ENCODE assay signal across 10 cellular contexts in genomic region chr3:50583897-50584296, GRCh38. TPM values are rescaled to one million over a fixed set of nuclear protein-coding genes. Genes with fewer than 3 reads are reported as not detected.
DNase-seq lines count a peak whose midpoint lies in the region; ATAC-seq, FAIRE-seq and TF ChIP-seq lines count a peak whose summit lies in the region.
"Had no signal": no experiment of that assay in that cellular context is flagged by ENCODE, and none has a peak within 500 bp of the region (broad histone marks: within the 10 kb centered on the region; RNA-seq: fewer than 3 reads in every experiment).

No MANE protein-coding gene starts in this region.

- FAIRE-seq in frontal cortex (lab: Jason Lieb, UNC): no peak
- FAIRE-seq: GM18507 had no signal

- no peaks in the 10 kb centered on the region for H3K9me2 ChIP-seq in GM23338 (ENCODE audit: insufficient read depth)

- H2AFZ ChIP-seq in GM23338: no peak overlapping the region

- no peaks in the 10 kb centered on the region for H3K27me3 ChIP-seq in GM23338 (ENCODE audit: insufficient read depth)
- H3K27me3 ChIP-seq in right atrium auricular region: no peaks in the 10 kb centered on the region
- H3K27me3 ChIP-seq in skeletal muscle tissue (ENCODE audit: control insufficient read depth in 3 of 3, insufficient read depth in 3 of 3, low read length in 3 of 3): no peaks in the 10 kb centered on the region

- H3K27me3 Mint-ChIP-seq in GM23338 (ENCODE audit: insufficient read depth, low read depth, poor library complexity): no peaks in the 10 kb centered on the region
- no peaks in the 10 kb centered on the region for H3K27me3 Mint-ChIP-seq in activated CD8-positive, alpha-beta T cell treated with anti-CD3 and anti-CD28 coated beads for 36 hours

- H3F3A ChIP-seq in GM23338 (replicated peaks; ENCODE audit: low read depth): no peaks in the 10 kb centered on the region

- no peak overlapping the region for H3K4me3 Mint-ChIP-seq in GM23338
- no peak overlapping the region for H3K4me3 Mint-ChIP-seq in activated CD8-positive, alpha-beta T cell treated with anti-CD3 and anti-CD28 coated beads for 36 hours

- intact Hi-C loops in activated CD8-positive, alpha-beta T cell treated with anti-CD3 and anti-CD28 coated beads for 36 hours (cut with micrococcal nuclease): no loop called here

- H3K27ac Mint-ChIP-seq in GM23338: no peak overlapping the region
- peak overlapping the region; percentile 100 for H3K27ac Mint-ChIP-seq in activated CD8-positive, alpha-beta T cell treated with anti-CD3 and anti-CD28 coated beads for 36 hours

- peaks cover 3% of the 10 kb centered on the region; the same call in 2 of the 3 replicates for H3K36me3 Mint-ChIP-seq in GM23338 (ENCODE audit: low read depth)
- peaks cover 83% of the 10 kb centered on the region for H3K36me3 Mint-ChIP-seq in activated CD8-positive, alpha-beta T cell treated with anti-CD3 and anti-CD28 coated beads for 36 hours (ENCODE audit: low read depth)

- H3K9me3 ChIP-seq in right atrium auricular region (no peaks in the 10 kb centered on the region), skeletal muscle tissue (ENCODE audit: control insufficient read depth in 3 of 3, low read length in 3 of 3) (no peaks in the 10 kb centered on the region)

- CTCF ChIA-PET in activated CD8-positive, alpha-beta T cell treated with anti-CD3 and anti-CD28 coated beads for 36 hours (lab: Charles Lee): no interaction called here

- H3K9ac ChIP-seq in skeletal muscle tissue (ENCODE audit: low read depth in 1 of 3, low read length in 3 of 3): peak overlapping the region; percentile 44 to 54 (median 48)

- H3K27ac ChIP-seq in GM23338 (ENCODE audit: low read depth) (peak overlapping the region; percentile 63; the same call in 1 of the 2 replicates), right atrium auricular region (peak overlapping the region; percentile 82 to 96), skeletal muscle tissue (ENCODE audit: low read depth, low read length) (peak overlapping the region; percentile 88)

- DNase-seq in GM23338 (ENCODE audit: low spot score) (no peak), right atrium auricular region (ENCODE audit: low spot score) (peak; percentile 89), frontal cortex (ENCODE audit: low spot score in 2 of 2) (no peak), SKM-1 treated with dmso at 0.1 percent for 144 hours (lab: John Stamatoyannopoulos, UW; ENCODE audit: unreplicated experiment) (no peak), NCI-H146 (lab: John Stamatoyannopoulos, UW) (no peak)
- no peak for DNase-seq in activated CD8-positive, alpha-beta T cell treated with anti-CD3 and anti-CD28 coated beads for 36 hours
- DNase-seq: DMS53, NCI-H2081 had no signal

- H3K4me1 ChIP-seq in GM23338 (ENCODE audit: insufficient read depth): no peaks in the 10 kb centered on the region
- peaks cover 0 to 58% of the 10 kb centered on the region in 2 donors for H3K4me1 ChIP-seq in right atrium auricular region
- H3K4me1 ChIP-seq in skeletal muscle tissue (ENCODE audit: control insufficient read depth in 3 of 3, insufficient read depth in 3 of 3, low read length in 3 of 3): peaks cover 68 to 88% (median 73%) of the 10 kb centered on the region in 3 donors

- no peak overlapping the region for H3K4me3 ChIP-seq in GM23338
- H3K4me3 ChIP-seq in right atrium auricular region: no peak overlapping the region
- peak overlapping the region in 1 of 3 donors; percentile 52 for H3K4me3 ChIP-seq in skeletal muscle tissue (ENCODE audit: low read length in 3 of 3)

- POLR2A ChIA-PET in activated CD8-positive, alpha-beta T cell treated with anti-CD3 and anti-CD28 coated beads for 36 hours (lab: Charles Lee): interaction anchor here (3.9 to 18.9 kb wide), 3 partner anchors 6 to 25 kb away, joined by 61 to 2276 read pairs (median 853); partner anchors contain the start of genes C3orf18, CISH, HEMK1 and MAPKAPK3

- H3K36me3 ChIP-seq in GM23338 (ENCODE audit: insufficient read depth) (no peaks in the 10 kb centered on the region), right atrium auricular region (no peaks in the 10 kb centered on the region), skeletal muscle tissue (ENCODE audit: control insufficient read depth in 3 of 3, insufficient read depth in 3 of 3, low read length in 3 of 3) (peaks cover 0 to 20% (median 9%) of the 10 kb centered on the region in 3 donors)

- no peak for ATAC-seq in GM23338
- no peak for ATAC-seq in activated CD8-positive, alpha-beta T cell treated with anti-CD3 and anti-CD28 coated beads for 36 hours

- peaks cover 6% of the 10 kb centered on the region for H3K4me1 Mint-ChIP-seq in GM23338
- peaks cover 82% of the 10 kb centered on the region for H3K4me1 Mint-ChIP-seq in activated CD8-positive, alpha-beta T cell treated with anti-CD3 and anti-CD28 coated beads for 36 hours (ENCODE audit: low read depth)

- TF ChIP-seq CTCF in GM23338 (conservative IDR thresholded peaks at IDR 0.05; ENCODE audit: low read depth in 2 of 2) (no peak), right atrium auricular region (IDR thresholded peaks at IDR 0.05) (no peak)
- no peak for TF ChIP-seq CTCF in activated CD8-positive, alpha-beta T cell treated with anti-CD3 and anti-CD28 coated beads for 36 hours (IDR thresholded peaks at IDR 0.05)

- no peaks in the 10 kb centered on the region for H3K9me3 Mint-ChIP-seq in GM23338
- no peaks in the 10 kb centered on the region for H3K9me3 Mint-ChIP-seq in activated CD8-positive, alpha-beta T cell treated with anti-CD3 and anti-CD28 coated beads for 36 hours

- H3K79me2 ChIP-seq in GM23338 (replicated peaks; ENCODE audit: insufficient read depth): no peaks in the 10 kb centered on the region

- H4K20me1 ChIP-seq in GM23338 (replicated peaks; ENCODE audit: insufficient read depth): no peaks in the 10 kb centered on the region; the same call in 1 of the 2 replicates

- H3K4me2 ChIP-seq in GM23338: no peak overlapping the region

TF ChIP-seq in GM23338, 12 proteins besides CTCF, POLR2A, EP300 and RAD21:
- no peak for TF ChIP-seq NANOG (IDR thresholded peaks at IDR 0.05; ENCODE audit: borderline replicate concordance)
TF ChIP-seq in GM23338: peak in this region for 0.

RNA-seq across cellular contexts. Expression of gene HEMK1, which starts 14.6 kb away (rescaled TPM):
- total RNA-seq in GM23338 (2014; rRNA removed; shearing (Covaris generic)): 5.6 and 8.5 TPM in 2 replicates
- polyA plus RNA-seq in GM23338 (2016; fragmentation: Nextera tagmentation; extraction: Ambion mirVana): 10.1 and 11.0 TPM in 2 replicates
- total RNA-seq in activated CD8-positive, alpha-beta T cell treated with anti-CD3 and anti-CD28 coated beads for 36 hours: 100 to 1,000 TPM in 1 of 2 experiments, 10 to 100 TPM in 1; 97.1 to 101 TPM
- total RNA-seq in right atrium auricular region: 1 to 10 TPM; 7.2 to 9.6 TPM
- 7.8 TPM for total RNA-seq in skeletal muscle tissue
- total RNA-seq in frontal cortex: 4.5 TPM

RNA-seq across cellular contexts. Expression of gene C3orf18, which starts 16.4 kb away (rescaled TPM):
- total RNA-seq in GM23338 (2014; rRNA removed; shearing (Covaris generic)): 7.7 and 10.3 TPM in 2 replicates
- polyA plus RNA-seq in GM23338 (2016; fragmentation: Nextera tagmentation; extraction: Ambion mirVana): 2.4 TPM in 2 replicates
- total RNA-seq in activated CD8-positive, alpha-beta T cell treated with anti-CD3 and anti-CD28 coated beads for 36 hours: 10 to 100 TPM; 37.9 to 41.3 TPM
- total RNA-seq in right atrium auricular region: 10 to 100 TPM; 25.6 to 34.8 TPM
- total RNA-seq in skeletal muscle tissue: 11.5 TPM
- total RNA-seq in frontal cortex: 12.6 TPM

RNA-seq across cellular contexts. Expression of gene CISH, which starts 27.7 kb away (rescaled TPM):
- total RNA-seq in GM23338 (2014; rRNA removed; shearing (Covaris generic)): 2.7 and 3.6 TPM in 2 replicates
- 2.1 and 2.2 TPM in 2 replicates for polyA plus RNA-seq in GM23338 (2016; fragmentation: Nextera tagmentation; extraction: Ambion mirVana)
- total RNA-seq in activated CD8-positive, alpha-beta T cell treated with anti-CD3 and anti-CD28 coated beads for 36 hours: 100 to 1,000 TPM; 307 to 308 TPM
- 1 to 10 TPM; 4.7 to 9.9 TPM for total RNA-seq in right atrium auricular region
- 4.7 TPM for total RNA-seq in skeletal muscle tissue
- 0.41 TPM for total RNA-seq in frontal cortex

RNA-seq across cellular contexts. Expression of gene MAPKAPK3, which starts 33.1 kb away (rescaled TPM):
- total RNA-seq in GM23338 (2014; rRNA removed; shearing (Covaris generic)): 44.9 and 51.1 TPM in 2 replicates
- 16.5 and 17.2 TPM in 2 replicates for polyA plus RNA-seq in GM23338 (2016; fragmentation: Nextera tagmentation; extraction: Ambion mirVana)
- 100 to 1,000 TPM; 204 to 205 TPM for total RNA-seq in activated CD8-positive, alpha-beta T cell treated with anti-CD3 and anti-CD28 coated beads for 36 hours
- total RNA-seq in right atrium auricular region (100 to 1,000 TPM; 148 to 187 TPM), skeletal muscle tissue (20.9 TPM), frontal cortex (2.9 TPM)

Comparison
In these comparisons a context has a peak if more than half of its experiments do, and no peak if none do; other contexts are left out.
1. RNA of gene HEMK1, which starts 14.6 kb away (total RNA-seq): 97.1 to 101 TPM in activated CD8-positive, alpha-beta T cell treated with anti-CD3 and anti-CD28 coated beads for 36 hours; 7.2 to 9.6 TPM in right atrium auricular region, 7.8 TPM in skeletal muscle tissue (single experiment), 5.6 to 8.5 TPM in GM23338 and 4.5 TPM in frontal cortex (single experiment); every median in the first group is over 4 times any median in the second.
2. RNA of gene CISH, which starts 27.7 kb away (total RNA-seq): 307 to 308 TPM in activated CD8-positive, alpha-beta T cell treated with anti-CD3 and anti-CD28 coated beads for 36 hours; 4.7 to 9.9 TPM in right atrium auricular region, 4.7 TPM in skeletal muscle tissue (single experiment), 2.7 to 3.6 TPM in GM23338 and 0.41 TPM in frontal cortex (single experiment); every median in the first group is over 10 times any median in the second.
3. Peak in every context shown above with its lines, with median percentiles within 50 percentile points of each other: H3K27ac ChIP-seq.